ENCODE assay signal across 39 cellular contexts in genomic region chr7:39056153-39056552, GRCh38.
"Had no signal": no experiment of that assay in that cellular context is flagged by ENCODE, and none has a peak within 500 bp of the region (broad histone marks: within the 10 kb centered on the region; RNA-seq: fewer than 3 reads in every experiment).

No MANE protein-coding gene starts in this region.

- H3K27ac ChIP-seq: ascending aorta, cardiac muscle cell, VCaP had no signal

- H3K27me3 Mint-ChIP-seq: activated CD4-positive, alpha-beta memory T cell treated with anti-CD3 and anti-CD28 coated beads for 36 hours; activated CD4-positive, alpha-beta T cell treated with anti-CD3 and anti-CD28 coated beads, Interleukin-2, amount 10 ng/mL, durations not matched to agents 24 days and 14 days; activated CD8-positive, alpha-beta memory T cell treated with anti-CD3 and anti-CD28 coated beads, Interleukin-2, amount 10 ng/mL, durations not matched to agents 7 days and 5 days; activated naive CD4-positive, alpha-beta T cell treated with anti-CD3 and anti-CD28 coated beads, Interleukin-2, amount 10 ng/mL, durations not matched to agents 7 days and 5 days; activated naive CD8-positive, alpha-beta T cell treated with anti-CD3 and anti-CD28 coated beads, Interleukin-2, amount 10 ng/mL, durations not matched to agents 7 days and 5 days; activated T-cell treated with anti-CD3 and anti-CD28 coated beads, Interleukin-2, amount 50 U/mL, for 24 hours; brain had no signal

- H3K36me3 ChIP-seq: ascending aorta, cardiac muscle cell had no signal

- H3K4me1 Mint-ChIP-seq: activated CD4-positive, alpha-beta T cell treated with anti-CD3 and anti-CD28 coated beads, Interleukin-2, amount 10 ng/mL, durations not matched to agents 24 days and 14 days; activated CD8-positive, alpha-beta memory T cell treated with anti-CD3 and anti-CD28 coated beads, Interleukin-2, amount 10 ng/mL, durations not matched to agents 7 days and 5 days; activated naive CD4-positive, alpha-beta T cell treated with anti-CD3 and anti-CD28 coated beads, Interleukin-2, amount 10 ng/mL, durations not matched to agents 7 days and 5 days; activated naive CD4-positive, alpha-beta T cell treated with anti-CD3 and anti-CD28 coated beads, Interleukin-2, amount 50 U/mL, for 24 hours; activated naive CD8-positive, alpha-beta T cell treated with anti-CD3 and anti-CD28 coated beads, Interleukin-2, amount 10 ng/mL, durations not matched to agents 7 days and 5 days; activated naive CD8-positive, alpha-beta T cell treated with anti-CD3 and anti-CD28 coated beads, Interleukin-2, amount 50 U/mL, for 24 hours; brain; central memory CD8-positive, alpha-beta T cell had no signal

- H3K27me3 ChIP-seq: ascending aorta, cardiac muscle cell had no signal

- ATAC-seq: activated CD4-positive, CD25-positive, alpha-beta regulatory T cell treated with anti-CD3 and anti-CD28 coated beads, Interleukin-2, amount 50 U/mL, for 24 hours; activated CD8-positive, alpha-beta memory T cell treated with anti-CD3 and anti-CD28 coated beads, Interleukin-2, amount 10 ng/mL, durations not matched to agents 7 days and 5 days; activated CD8-positive, alpha-beta T cell treated with anti-CD3 and anti-CD28 coated beads for 36 hours; activated naive CD8-positive, alpha-beta T cell treated with anti-CD3 and anti-CD28 coated beads, Interleukin-2, amount 50 U/mL, for 24 hours had no signal

- DNase-seq: activated CD4-positive, alpha-beta memory T cell treated with anti-CD3 and anti-CD28 coated beads for 36 hours; activated CD4-positive, alpha-beta T cell treated with anti-CD3 and anti-CD28 coated beads for 1 hour; activated CD4-positive, alpha-beta T cell treated with anti-CD3 and anti-CD28 coated beads for 4 hours; activated CD4-positive, alpha-beta T cell treated with anti-CD3 and anti-CD28 coated beads, Interleukin-2, amount 10 ng/mL, durations not matched to agents 24 days and 14 days; activated CD4-positive, alpha-beta T cell treated with anti-CD3 and anti-CD28 coated beads, Interleukin-2, amount 50 U/mL, for 1 hour; activated CD4-positive, alpha-beta T cell treated with anti-CD3 and anti-CD28 coated beads, Interleukin-2, amount 50 U/mL, for 4 hours; activated CD4-positive, CD25-positive, alpha-beta regulatory T cell; activated CD8-positive, alpha-beta memory T cell treated with anti-CD3 and anti-CD28 coated beads for 24 hours; activated CD8-positive, alpha-beta memory T cell treated with anti-CD3 and anti-CD28 coated beads, Interleukin-2, amount 10 ng/mL, durations not matched to agents 7 days and 5 days; activated CD8-positive, alpha-beta memory T cell treated with anti-CD3 and anti-CD28 coated beads, Interleukin-2, amount 50 U/mL, for 48 hours; activated CD8-positive, alpha-beta T cell treated with anti-CD3 and anti-CD28 coated beads for 36 hours; activated effector memory CD4-positive, alpha-beta T cell treated with Interleukin-2 at 50 U/mL for 16 hours; activated gamma-delta T cell; activated naive CD4-positive, alpha-beta T cell treated with anti-CD3 and anti-CD28 coated beads, Interleukin-2, amount 10 ng/mL, durations not matched to agents 7 days and 5 days; activated naive CD4-positive, alpha-beta T cell treated with Interleukin-2 at 50 U/mL for 16 hours; activated naive CD8-positive, alpha-beta T cell treated with anti-CD3 and anti-CD28 coated beads, Interleukin-2, amount 10 ng/mL, durations not matched to agents 7 days and 5 days; activated naive CD8-positive, alpha-beta T cell treated with anti-CD3 and anti-CD28 coated beads, Interleukin-2, amount 50 U/mL, for 24 hours; activated T-cell treated with anti-CD3 and anti-CD28 coated beads, Interleukin-2, amount 50 U/mL, for 24 hours; activated T-cell treated with anti-CD3 and anti-CD28 coated beads, Interleukin-2, amount 50 U/mL, for 48 hours; amygdala; anterior cingulate cortex; caudate nucleus; cerebellar nuclear complex; T-helper 1 cell; T-helper 2 cell; T-helper 9 cell had no signal

- FAIRE-seq: bronchial epithelial cell, TTC549 had no signal

- H3K4me1 ChIP-seq: ascending aorta had no signal

- H3K4me3 ChIP-seq: ascending aorta, cardiac muscle cell had no signal

- H3K36me3 Mint-ChIP-seq: activated CD4-positive, alpha-beta memory T cell treated with anti-CD3 and anti-CD28 coated beads for 36 hours; activated CD8-positive, alpha-beta memory T cell treated with anti-CD3 and anti-CD28 coated beads, Interleukin-2, amount 10 ng/mL, durations not matched to agents 7 days and 5 days; activated naive CD4-positive, alpha-beta T cell treated with anti-CD3 and anti-CD28 coated beads, Interleukin-2, amount 10 ng/mL, durations not matched to agents 7 days and 5 days; activated naive CD4-positive, alpha-beta T cell treated with anti-CD3 and anti-CD28 coated beads, Interleukin-2, amount 50 U/mL, for 24 hours; activated naive CD8-positive, alpha-beta T cell; activated naive CD8-positive, alpha-beta T cell treated with anti-CD3 and anti-CD28 coated beads, Interleukin-2, amount 10 ng/mL, durations not matched to agents 7 days and 5 days had no signal

- H3K27ac Mint-ChIP-seq: activated CD4-positive, alpha-beta memory T cell treated with anti-CD3 and anti-CD28 coated beads for 36 hours; activated CD4-positive, alpha-beta T cell treated with anti-CD3 and anti-CD28 coated beads, Interleukin-2, amount 10 ng/mL, durations not matched to agents 24 days and 14 days; activated CD8-positive, alpha-beta memory T cell treated with anti-CD3 and anti-CD28 coated beads, Interleukin-2, amount 10 ng/mL, durations not matched to agents 7 days and 5 days; activated CD8-positive, alpha-beta T cell treated with anti-CD3 and anti-CD28 coated beads for 36 hours; activated naive CD4-positive, alpha-beta T cell treated with anti-CD3 and anti-CD28 coated beads, Interleukin-2, amount 10 ng/mL, durations not matched to agents 7 days and 5 days; activated naive CD4-positive, alpha-beta T cell treated with anti-CD3 and anti-CD28 coated beads, Interleukin-2, amount 50 U/mL, for 24 hours; activated naive CD8-positive, alpha-beta T cell; activated naive CD8-positive, alpha-beta T cell treated with anti-CD3 and anti-CD28 coated beads, Interleukin-2, amount 10 ng/mL, durations not matched to agents 7 days and 5 days; activated naive CD8-positive, alpha-beta T cell treated with anti-CD3 and anti-CD28 coated beads, Interleukin-2, amount 50 U/mL, for 24 hours; activated T-cell treated with anti-CD3 and anti-CD28 coated beads, Interleukin-2, amount 50 U/mL, for 24 hours; activated T-helper 2 cell treated with anti-CD3 and anti-CD28 coated beads, Interferon-gamma antibody, Interleukin-2, Interleukin-4, amounts not matched to agents 10 μg/mL and 5 μg/mL and 100 μg/mL, durations not matched to agents 14 hours and 24 hours and 36 hours; brain; T-helper 1 cell treated with Interleukin-12 subunit alpha and Interleukin-12 subunit beta and Interleukin-4 antibody, amounts not matched to agents 30 μg/mL and 1 μg/mL, for 36 hours; T-helper 2 cell treated with Interferon-gamma antibody and Interleukin-4, amounts not matched to agents 5 μg/mL and 100 μg/mL, for 36 hours had no signal

- H3K4me3 Mint-ChIP-seq: activated CD4-positive, alpha-beta memory T cell treated with anti-CD3 and anti-CD28 coated beads for 36 hours; activated CD4-positive, alpha-beta T cell treated with anti-CD3 and anti-CD28 coated beads, Interleukin-2, amount 10 ng/mL, durations not matched to agents 24 days and 14 days; activated CD8-positive, alpha-beta memory T cell treated with anti-CD3 and anti-CD28 coated beads, Interleukin-2, amount 10 ng/mL, durations not matched to agents 7 days and 5 days; activated CD8-positive, alpha-beta T cell treated with anti-CD3 and anti-CD28 coated beads for 36 hours; activated naive CD4-positive, alpha-beta T cell treated with anti-CD3 and anti-CD28 coated beads, Interleukin-2, amount 10 ng/mL, durations not matched to agents 7 days and 5 days; activated naive CD4-positive, alpha-beta T cell treated with anti-CD3 and anti-CD28 coated beads, Interleukin-2, amount 50 U/mL, for 24 hours; activated naive CD8-positive, alpha-beta T cell; activated naive CD8-positive, alpha-beta T cell treated with anti-CD3 and anti-CD28 coated beads, Interleukin-2, amount 10 ng/mL, durations not matched to agents 7 days and 5 days; activated naive CD8-positive, alpha-beta T cell treated with anti-CD3 and anti-CD28 coated beads, Interleukin-2, amount 50 U/mL, for 24 hours; activated T-cell treated with anti-CD3 and anti-CD28 coated beads, Interleukin-2, amount 50 U/mL, for 24 hours; brain; central memory CD8-positive, alpha-beta T cell; T-helper 1 cell treated with Interleukin-12 subunit alpha and Interleukin-12 subunit beta and Interleukin-4 antibody, amounts not matched to agents 30 μg/mL and 1 μg/mL, for 36 hours; T-helper 2 cell treated with Interferon-gamma antibody and Interleukin-4, amounts not matched to agents 5 μg/mL and 100 μg/mL, for 36 hours had no signal

- H3K9me3 Mint-ChIP-seq: activated CD4-positive, alpha-beta T cell treated with anti-CD3 and anti-CD28 coated beads, Interleukin-2, amount 10 ng/mL, durations not matched to agents 24 days and 14 days; activated naive CD4-positive, alpha-beta T cell treated with anti-CD3 and anti-CD28 coated beads, Interleukin-2, amount 10 ng/mL, durations not matched to agents 7 days and 5 days; activated naive CD8-positive, alpha-beta T cell treated with anti-CD3 and anti-CD28 coated beads, Interleukin-2, amount 10 ng/mL, durations not matched to agents 7 days and 5 days; activated T-cell treated with anti-CD3 and anti-CD28 coated beads, Interleukin-2, amount 50 U/mL, for 24 hours; T-helper 1 cell treated with Interleukin-12 subunit alpha and Interleukin-12 subunit beta and Interleukin-4 antibody, amounts not matched to agents 30 μg/mL and 1 μg/mL, for 36 hours; T-helper 2 cell treated with Interferon-gamma antibody and Interleukin-4, amounts not matched to agents 5 μg/mL and 100 μg/mL, for 36 hours had no signal
